Comparison of ENCODE assay signal across 32 cellular contexts in genomic region chr16:51542856-51543510, GRCh38.
DNase-seq lines count a peak whose midpoint lies in the region; ATAC-seq and TF ChIP-seq lines count a peak whose summit lies in the region.
"Had no signal": no experiment of that assay in that cellular context is flagged by ENCODE, and none has a peak within 500 bp of the region (broad histone marks: within the 10 kb centered on the region; RNA-seq: fewer than 3 reads in every experiment).

No MANE protein-coding gene starts in this region.

- H3K9me3 Mint-ChIP-seq in endodermal cell, result no peaks in the 10 kb centered on the region
- H3K9me3 Mint-ChIP-seq in activated T-cell treated with anti-CD3 and anti-CD28 coated beads, Interleukin-2, amount 50 U/mL, for 24 hours, result peaks cover 5% of the 10 kb centered on the region

- H3K79me2 ChIP-seq in neural cell (replicated peaks; ENCODE audit: insufficient read depth, low read length), result no peaks in the 10 kb centered on the region
- H3K79me2 ChIP-seq: hepatocyte had no signal

- H3K4me3 ChIP-seq in endodermal cell (ENCODE audit: low read length) (peak overlapping the region; percentile 16), neural cell (ENCODE audit: low read length) (no peak overlapping the region)
- H3K4me3 ChIP-seq: gastroesophageal sphincter, hepatocyte, prostate gland, tibial artery had no signal

- TF ChIP-seq CTCF in endodermal cell (conservative IDR thresholded peaks at IDR 0.05) (no peak), neural cell (IDR thresholded peaks at IDR 0.05; ENCODE audit: poor library complexity, severe bottlenecking) (no peak)

- H3K27me3 ChIP-seq in endodermal cell (ENCODE audit: control insufficient read depth, insufficient read depth, low read length, poor library complexity, severe bottlenecking), result no peaks in the 10 kb centered on the region
- no peaks in the 10 kb centered on the region for H3K27me3 ChIP-seq in neural cell (ENCODE audit: insufficient read depth, low read depth, low read length)
- H3K27me3 ChIP-seq: gastroesophageal sphincter, neutrophil, tibial artery had no signal

- peak overlapping the region; percentile 1 for H3K4me2 ChIP-seq in neural cell (ENCODE audit: low read length)
- H3K4me2 ChIP-seq: hepatocyte had no signal

- peaks cover 78% of the 10 kb centered on the region for H3K4me1 Mint-ChIP-seq in endodermal cell
- no peaks in the 10 kb centered on the region for H3K4me1 Mint-ChIP-seq in activated T-cell treated with anti-CD3 and anti-CD28 coated beads, Interleukin-2, amount 50 U/mL, for 24 hours (ENCODE audit: low read depth)

- H3K27ac ChIP-seq in endodermal cell (ENCODE audit: low read depth, low read length), result peak overlapping the region; percentile 95
- peak overlapping the region; percentile 22 for H3K27ac ChIP-seq in neural cell (ENCODE audit: low read length)
- no peak overlapping the region for H3K27ac ChIP-seq in substantia nigra (ENCODE audit: low read depth, low read length, poor library complexity, severe bottlenecking)
- H3K27ac ChIP-seq: 22Rv1, C4-2B, gastroesophageal sphincter, hepatocyte, neutrophil, prostate gland, tibial artery, VCaP had no signal

- no peak for TF ChIP-seq RAD21 in neural cell (conservative IDR thresholded peaks at IDR 0.05)

- no peak for ATAC-seq in GM19395 (IDR thresholded peaks at IDR 0.05; ENCODE audit: unreplicated experiment)
- ATAC-seq: activated naive CD4-positive, alpha-beta T cell treated with anti-CD3 and anti-CD28 coated beads, Interleukin-2, amount 50 U/mL, for 72 hours; gastroesophageal sphincter; left colon; Panc1 had no signal

- 70 to 72% methylated on average over 10 to 13 of the region's 13 CpGs for WGBS in endodermal cell (ENCODE audit: insufficient coverage in 1 of 2, insufficient read length in 1 of 2), 2 experiments

- H3K9me2 ChIP-seq in neural cell (ENCODE audit: insufficient read depth, low read length), result no peaks in the 10 kb centered on the region

- no peak overlapping the region for H3K9ac ChIP-seq in endodermal cell (ENCODE audit: extremely low read depth, low read length, poor library complexity, severe bottlenecking)
- peak overlapping the region; percentile 13 for H3K9ac ChIP-seq in neural cell (ENCODE audit: low read length)

- no peaks in the 10 kb centered on the region for H4K20me1 ChIP-seq in neural cell (ENCODE audit: insufficient read depth)

- H3K27ac Mint-ChIP-seq in endodermal cell, result peak overlapping the region; percentile 84
- H3K27ac Mint-ChIP-seq in activated T-cell treated with anti-CD3 and anti-CD28 coated beads, Interleukin-2, amount 50 U/mL, for 24 hours, result no peak overlapping the region
- H3K27ac Mint-ChIP-seq: activated naive CD4-positive, alpha-beta T cell treated with anti-CD3 and anti-CD28 coated beads, Interleukin-2, amount 50 U/mL, for 72 hours had no signal

- H3K9me3 ChIP-seq in endodermal cell (ENCODE audit: control insufficient read depth, low read length) (no peaks in the 10 kb centered on the region), neural cell (ENCODE audit: low read length) (no peaks in the 10 kb centered on the region)
- H3K9me3 ChIP-seq: Caco-2, gastroesophageal sphincter, neutrophil, prostate gland, tibial artery had no signal

- no peaks in the 10 kb centered on the region for H3F3A ChIP-seq in neural cell (ENCODE audit: insufficient read depth, low read length, poor library complexity, severe bottlenecking)

- H3K36me3 Mint-ChIP-seq in endodermal cell (ENCODE audit: low read depth), result no peaks in the 10 kb centered on the region
- H3K36me3 Mint-ChIP-seq in activated T-cell treated with anti-CD3 and anti-CD28 coated beads, Interleukin-2, amount 50 U/mL, for 24 hours (ENCODE audit: low read depth), result no peaks in the 10 kb centered on the region
- H3K36me3 Mint-ChIP-seq: activated naive CD4-positive, alpha-beta T cell treated with anti-CD3 and anti-CD28 coated beads, Interleukin-2, amount 50 U/mL, for 72 hours had no signal

- no peaks in the 10 kb centered on the region for H3K36me3 ChIP-seq in endodermal cell (ENCODE audit: control insufficient read depth, insufficient read depth, low read length)
- no peaks in the 10 kb centered on the region for H3K36me3 ChIP-seq in neural cell (ENCODE audit: insufficient read depth, low read length)
- H3K36me3 ChIP-seq: gastroesophageal sphincter, neutrophil, prostate gland, tibial artery had no signal

- peak overlapping the region; percentile 18 for H2AFZ ChIP-seq in neural cell (ENCODE audit: low read depth, low read length)
- H2AFZ ChIP-seq: hepatocyte had no signal

- no peak overlapping the region for H3K4me3 Mint-ChIP-seq in endodermal cell
- no peak overlapping the region for H3K4me3 Mint-ChIP-seq in activated T-cell treated with anti-CD3 and anti-CD28 coated beads, Interleukin-2, amount 50 U/mL, for 24 hours

- DNase-seq in DMS 273 (lab: John Stamatoyannopoulos, UW; ENCODE audit: unreplicated experiment) (peak; percentile 15), DMS 273 treated with DMSO at 0.1 percent for 48 hours (lab: John Stamatoyannopoulos, UW) (no peak), endodermal cell (no peak), Kasumi-1 (lab: John Stamatoyannopoulos, UW) (no peak), substantia nigra (lab: John Stamatoyannopoulos, UW) (no peak)
- DNase-seq in activated T-cell treated with anti-CD3 and anti-CD28 coated beads, Interleukin-2, amount 50 U/mL, for 24 hours, result no peak
- DNase-seq: activated CD4-positive, alpha-beta T cell treated with anti-CD3 and anti-CD28 coated beads for 48 hours; activated CD8-positive, alpha-beta memory T cell treated with anti-CD3 and anti-CD28 coated beads for 24 hours; activated effector memory CD4-positive, alpha-beta T cell treated with Interleukin-2 at 50 U/mL for 16 hours; activated T-cell treated with anti-CD3 and anti-CD28 coated beads for 4 hours; Caco-2; Karpas-422; left colon; mammary epithelial cell; NCI-H1417; NCI-H2029 treated with DMSO at 0.1 percent for 48 hours; NCI-H226; SHP77 treated with DMSO at 0.1 percent for 48 hours; stimulated activated CD4-positive, alpha-beta T cell treated with anti-CD3 and anti-CD28 coated beads, Interleukin-4, amount 100 ng/mL, for 24 hours; SW 1271; tibial artery had no signal

- peaks cover 35% of the 10 kb centered on the region for H3K4me1 ChIP-seq in endodermal cell (ENCODE audit: control insufficient read depth, insufficient read depth, low read length)
- H3K4me1 ChIP-seq: Caco-2, gastroesophageal sphincter, prostate gland, tibial artery had no signal

- peak; percentile 32 for TF ChIP-seq EP300 in neural cell (conservative IDR thresholded peaks at IDR 0.05; ENCODE audit: poor library complexity, severe bottlenecking)

- H3K27me3 Mint-ChIP-seq in endodermal cell (ENCODE audit: insufficient read depth), result no peaks in the 10 kb centered on the region
- H3K27me3 Mint-ChIP-seq in activated T-cell treated with anti-CD3 and anti-CD28 coated beads, Interleukin-2, amount 50 U/mL, for 24 hours, result no peaks in the 10 kb centered on the region

TF ChIP-seq in neural cell, 6 proteins besides CTCF, POLR2A, EP300 and RAD21:
- TF ChIP-seq MXI1 (conservative IDR thresholded peaks at IDR 0.05; ENCODE audit: poor library complexity, severe bottlenecking) (no peak), SMC3 (conservative IDR thresholded peaks at IDR 0.05; ENCODE audit: poor library complexity) (no peak), POLR2AphosphoS5 (IDR thresholded peaks at IDR 0.05) (peak; percentile 22), TAF1 (IDR thresholded peaks at IDR 0.05; ENCODE audit: low read depth) (no peak), EZH2 (IDR thresholded peaks at IDR 0.05; ENCODE audit: borderline replicate concordance, insufficient read depth, low read length, poor library complexity, severe bottlenecking) (no peak)
